Comparison of ENCODE assay signal across 1 cellular context in the genomic region with DNA sequence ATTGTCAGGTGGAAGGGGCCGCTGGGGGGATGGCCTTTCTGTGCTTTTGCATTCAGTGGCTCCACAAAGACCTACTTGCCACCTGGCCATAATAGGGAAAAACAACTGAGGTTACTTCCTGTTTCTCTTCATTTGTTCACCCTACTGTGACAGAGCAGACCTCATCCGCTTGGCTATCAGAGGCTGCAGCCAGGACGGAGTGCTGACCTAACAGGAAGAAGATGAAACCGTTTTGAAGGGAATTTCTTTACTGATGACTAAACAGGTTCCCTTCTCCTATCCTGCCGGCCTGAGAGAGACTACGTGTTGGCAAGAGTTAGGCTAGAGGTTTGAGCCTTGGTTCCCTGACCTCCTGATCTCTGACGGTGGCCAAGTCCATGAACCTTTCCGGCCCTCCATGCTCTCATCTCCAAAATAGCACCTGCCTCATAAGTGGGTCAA.
TF ChIP-seq lines count a peak whose summit lies in the region.

No MANE protein-coding gene starts in this region.

TF ChIP-seq in GM12878, 131 proteins besides CTCF, POLR2A, EP300 and RAD21 (continued from another document):
- peak; percentile 68; the same call in 1 of the 2 replicates for TF ChIP-seq ATF2 (IDR thresholded peaks at IDR 0.05; ENCODE audit: low read length)
- no peak for TF ChIP-seq HDAC2 (IDR thresholded peaks at IDR 0.05)
- no peak for TF ChIP-seq SMARCA5 (IDR thresholded peaks at IDR 0.05)
- 0 out of 2 replicates have a peak, but pooled peaks have one; percentile 14 for TF ChIP-seq HDGF (IDR thresholded peaks at IDR 0.05)
- TF ChIP-seq ZNF24 (IDR thresholded peaks at IDR 0.05), result peak; percentile 66
- no peak for TF ChIP-seq RAD51 (IDR thresholded peaks at IDR 0.05)
- peak; percentile 57; the same call in 1 of the 2 replicates for TF ChIP-seq NR2F1 (conservative IDR thresholded peaks at IDR 0.05)
- TF ChIP-seq RBBP5 (conservative IDR thresholded peaks at IDR 0.05), result no peak
- no peak for TF ChIP-seq RCOR1 (conservative IDR thresholded peaks at IDR 0.05; ENCODE audit: low read depth, low read length)
- TF ChIP-seq, protein P1, sequence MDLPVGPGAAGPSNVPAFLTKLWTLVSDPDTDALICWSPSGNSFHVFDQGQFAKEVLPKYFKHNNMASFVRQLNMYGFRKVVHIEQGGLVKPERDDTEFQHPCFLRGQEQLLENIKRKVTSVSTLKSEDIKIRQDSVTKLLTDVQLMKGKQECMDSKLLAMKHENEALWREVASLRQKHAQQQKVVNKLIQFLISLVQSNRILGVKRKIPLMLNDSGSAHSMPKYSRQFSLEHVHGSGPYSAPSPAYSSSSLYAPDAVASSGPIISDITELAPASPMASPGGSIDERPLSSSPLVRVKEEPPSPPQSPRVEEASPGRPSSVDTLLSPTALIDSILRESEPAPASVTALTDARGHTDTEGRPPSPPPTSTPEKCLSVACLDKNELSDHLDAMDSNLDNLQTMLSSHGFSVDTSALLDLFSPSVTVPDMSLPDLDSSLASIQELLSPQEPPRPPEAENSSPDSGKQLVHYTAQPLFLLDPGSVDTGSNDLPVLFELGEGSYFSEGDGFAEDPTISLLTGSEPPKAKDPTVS (IDR thresholded peaks at IDR 0.05; ENCODE audit: low read depth, low read length), result no peak
- TF ChIP-seq ZNF217 (IDR thresholded peaks at IDR 0.05), result no peak
- peak; percentile 30; the same call in 1 of the 2 replicates for TF ChIP-seq DPF2 (IDR thresholded peaks at IDR 0.05)
- TF ChIP-seq EED (IDR thresholded peaks at IDR 0.05; ENCODE audit: low read depth), result peak; percentile 94
- TF ChIP-seq CHD2 (IDR thresholded peaks at IDR 0.05; ENCODE audit: borderline replicate concordance, low read depth, low read length), result no peak
- no peak for TF ChIP-seq POLR2AphosphoS2 (IDR thresholded peaks at IDR 0.05; ENCODE audit: low read depth, low read length)
- peak in 1 of 2 experiments; percentile 45; a peak in 3 of 4 replicates for TF ChIP-seq IKZF2 (IDR thresholded peaks at IDR 0.05)
- TF ChIP-seq SMAD1 (IDR thresholded peaks at IDR 0.05; ENCODE audit: low read depth, partially characterized antibody), result no peak
- no peak; the same call in 1 of the 2 replicates for TF ChIP-seq ZBED1 (IDR thresholded peaks at IDR 0.05; ENCODE audit: borderline replicate concordance)
- peak; percentile 62; the same call in 1 of the 2 replicates for TF ChIP-seq CREM (IDR thresholded peaks at IDR 0.05; ENCODE audit: low read depth)
- peak; percentile 69; the same call in 1 of the 2 replicates for TF ChIP-seq ZNF687 (IDR thresholded peaks at IDR 0.05)
- TF ChIP-seq, protein P2, sequence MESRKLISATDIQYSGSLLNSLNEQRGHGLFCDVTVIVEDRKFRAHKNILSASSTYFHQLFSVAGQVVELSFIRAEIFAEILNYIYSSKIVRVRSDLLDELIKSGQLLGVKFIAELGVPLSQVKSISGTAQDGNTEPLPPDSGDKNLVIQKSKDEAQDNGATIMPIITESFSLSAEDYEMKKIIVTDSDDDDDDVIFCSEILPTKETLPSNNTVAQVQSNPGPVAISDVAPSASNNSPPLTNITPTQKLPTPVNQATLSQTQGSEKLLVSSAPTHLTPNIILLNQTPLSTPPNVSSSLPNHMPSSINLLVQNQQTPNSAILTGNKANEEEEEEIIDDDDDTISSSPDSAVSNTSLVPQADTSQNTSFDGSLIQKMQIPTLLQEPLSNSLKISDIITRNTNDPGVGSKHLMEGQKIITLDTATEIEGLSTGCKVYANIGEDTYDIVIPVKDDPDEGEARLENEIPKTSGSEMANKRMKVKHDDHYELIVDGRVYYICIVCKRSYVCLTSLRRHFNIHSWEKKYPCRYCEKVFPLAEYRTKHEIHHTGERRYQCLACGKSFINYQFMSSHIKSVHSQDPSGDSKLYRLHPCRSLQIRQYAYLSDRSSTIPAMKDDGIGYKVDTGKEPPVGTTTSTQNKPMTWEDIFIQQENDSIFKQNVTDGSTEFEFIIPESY (IDR thresholded peaks at IDR 0.05), result no peak
- no peak for TF ChIP-seq CBX5 (IDR thresholded peaks at IDR 0.05; ENCODE audit: low read depth)
- TF ChIP-seq PAX5 (IDR thresholded peaks at IDR 0.05; ENCODE audit: borderline replicate concordance, low read depth, low read length), result peak; percentile 91
- no peak; the same call in 1 of the 2 replicates for TF ChIP-seq ZNF207 (IDR thresholded peaks at IDR 0.05; ENCODE audit: borderline replicate concordance)
- TF ChIP-seq ZBTB11 (CRISPR knock-in tag; IDR thresholded peaks at IDR 0.05), result no peak
- TF ChIP-seq ASH2L (IDR thresholded peaks at IDR 0.05; ENCODE audit: borderline replicate concordance, low read depth), result no peak
- no peak for TF ChIP-seq ZZZ3 (IDR thresholded peaks at IDR 0.05; ENCODE audit: control insufficient read depth, insufficient read length, low read depth)
- no peak for TF ChIP-seq EZH2 (IDR thresholded peaks at IDR 0.05; ENCODE audit: borderline replicate concordance, control insufficient read depth, low read depth, low read length)
- TF ChIP-seq, protein P3, sequence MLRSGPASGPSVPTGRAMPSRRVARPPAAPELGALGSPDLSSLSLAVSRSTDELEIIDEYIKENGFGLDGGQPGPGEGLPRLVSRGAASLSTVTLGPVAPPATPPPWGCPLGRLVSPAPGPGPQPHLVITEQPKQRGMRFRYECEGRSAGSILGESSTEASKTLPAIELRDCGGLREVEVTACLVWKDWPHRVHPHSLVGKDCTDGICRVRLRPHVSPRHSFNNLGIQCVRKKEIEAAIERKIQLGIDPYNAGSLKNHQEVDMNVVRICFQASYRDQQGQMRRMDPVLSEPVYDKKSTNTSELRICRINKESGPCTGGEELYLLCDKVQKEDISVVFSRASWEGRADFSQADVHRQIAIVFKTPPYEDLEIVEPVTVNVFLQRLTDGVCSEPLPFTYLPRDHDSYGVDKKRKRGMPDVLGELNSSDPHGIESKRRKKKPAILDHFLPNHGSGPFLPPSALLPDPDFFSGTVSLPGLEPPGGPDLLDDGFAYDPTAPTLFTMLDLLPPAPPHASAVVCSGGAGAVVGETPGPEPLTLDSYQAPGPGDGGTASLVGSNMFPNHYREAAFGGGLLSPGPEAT (IDR thresholded peaks at IDR 0.05; ENCODE audit: low read depth), result no peak; the same call in 1 of the 2 replicates
- TF ChIP-seq BMI1 (IDR thresholded peaks at IDR 0.05; ENCODE audit: borderline replicate concordance), result no peak
- no peak for TF ChIP-seq SIX5 (IDR thresholded peaks at IDR 0.05; ENCODE audit: low read depth, low read length, severe bottlenecking)
- TF ChIP-seq, protein P4, sequence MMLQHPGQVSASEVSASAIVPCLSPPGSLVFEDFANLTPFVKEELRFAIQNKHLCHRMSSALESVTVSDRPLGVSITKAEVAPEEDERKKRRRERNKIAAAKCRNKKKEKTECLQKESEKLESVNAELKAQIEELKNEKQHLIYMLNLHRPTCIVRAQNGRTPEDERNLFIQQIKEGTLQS (IDR thresholded peaks at IDR 0.05; ENCODE audit: borderline replicate concordance, extremely low read depth, low read depth, low read length), result no peak
- no peak for TF ChIP-seq FOS (IDR thresholded peaks at IDR 0.05; ENCODE audit: borderline replicate concordance, extremely low read depth, insufficient read length)
- TF ChIP-seq CUX1 (IDR thresholded peaks at IDR 0.05; ENCODE audit: insufficient replicate concordance, low read depth, low read length), result no peak
- TF ChIP-seq CHD4 (IDR thresholded peaks at IDR 0.05), result no peak
- no peak for TF ChIP-seq BHLHE40 (IDR thresholded peaks at IDR 0.05; ENCODE audit: borderline replicate concordance in 1 of 2, low read depth in 2 of 2, low read length in 1 of 2)
- no peak for TF ChIP-seq SIN3A (IDR thresholded peaks at IDR 0.05; ENCODE audit: low read depth, low read length)
- TF ChIP-seq POLR2AphosphoS5 (IDR thresholded peaks at IDR 0.05; ENCODE audit: low read length), result peak; percentile 42; the same call in 1 of the 2 replicates
TF ChIP-seq in GM12878: peak in this region for 31.
